ENCODE assay signal across 8 cellular contexts in the genomic region with DNA sequence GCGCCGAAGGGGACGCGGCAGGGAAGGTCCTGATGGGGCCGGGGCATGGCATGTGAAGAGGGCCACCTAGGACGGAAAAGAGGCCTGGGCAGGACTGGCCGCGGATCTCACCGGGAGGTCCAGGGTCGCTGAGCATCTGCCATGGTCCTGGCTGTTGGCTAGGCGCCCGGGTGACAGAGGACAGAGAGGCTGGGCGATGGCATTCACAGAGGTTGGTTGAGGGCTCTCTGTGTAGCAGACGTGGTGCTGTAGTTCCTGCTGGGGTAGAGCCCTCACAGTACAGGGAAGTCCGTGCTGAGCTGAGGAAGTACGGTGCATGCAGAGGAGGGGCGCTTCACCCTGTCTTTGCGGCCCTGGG. TPM values are rescaled to one million over a fixed set of nuclear protein-coding genes. Genes with fewer than 3 reads are reported as not detected.
A peak's percentile ranks its signal among the peaks of the same experiment; 100 is the strongest.
DNase-seq lines count a peak whose midpoint lies in the region; ATAC-seq and TF ChIP-seq lines count a peak whose summit lies in the region.

No MANE protein-coding gene starts in this region.

- peak overlapping the region; percentile 88 for H3K27ac Mint-ChIP-seq in stimulated activated naive CD8-positive, alpha-beta T cell treated with anti-CD3 and anti-CD28 coated beads, Interleukin-15, Interleukin-2, amounts not matched to agents 100 ng/mL and 50 ng/mL, for 24 hours

- peak in 4 of 6 experiments; percentile 27 to 60 (median 38) for DNase-seq in stimulated activated naive CD4-positive, alpha-beta T cell (lab: John Stamatoyannopoulos, UW)
- no peak for DNase-seq in stimulated activated naive CD4-positive, alpha-beta T cell treated with Interleukin-2 at 50 U/mL for 16 hours (lab: John Stamatoyannopoulos, UW)
- DNase-seq in T follicular helper cell (ENCODE audit: low read depth) (peak; percentile 18), cerebellar cortex (ENCODE audit: low spot score) (peak; percentile 66), KG1 (lab: John Stamatoyannopoulos, UW) (no peak)

- H3K36me3 ChIP-seq in liver (ENCODE audit: control insufficient read depth in 4 of 4, insufficient read depth in 3 of 4, low read depth in 1 of 4, low read length in 3 of 4), result peaks cover 0 to 9% (median 2%) of the 10 kb centered on the region in 4 donors

- H3K9me3 Mint-ChIP-seq in stimulated activated naive CD8-positive, alpha-beta T cell treated with anti-CD3 and anti-CD28 coated beads, Interleukin-15, Interleukin-2, amounts not matched to agents 100 ng/mL and 50 ng/mL, for 24 hours, result no peaks in the 10 kb centered on the region

- H3K4me3 ChIP-seq in liver (ENCODE audit: low read depth in 1 of 3, low read length in 3 of 3), result peak overlapping the region; percentile 12 to 61 (median 39)

- WGBS in liver, result 7% methylated on average over 18 of the region's 18 CpGs

- no peak overlapping the region for H3K9ac ChIP-seq in liver (ENCODE audit: low read depth in 1 of 2, low read length in 2 of 2)

- peaks cover 49% of the 10 kb centered on the region for H3K4me1 Mint-ChIP-seq in stimulated activated naive CD8-positive, alpha-beta T cell treated with anti-CD3 and anti-CD28 coated beads, Interleukin-15, Interleukin-2, amounts not matched to agents 100 ng/mL and 50 ng/mL, for 24 hours (ENCODE audit: low read depth)

- H3K27me3 ChIP-seq in liver (ENCODE audit: control insufficient read depth in 4 of 4, insufficient read depth in 4 of 4, low read length in 3 of 4), result no peaks in the 10 kb centered on the region

- peak overlapping the region; percentile 95 for H3K4me3 Mint-ChIP-seq in stimulated activated naive CD8-positive, alpha-beta T cell treated with anti-CD3 and anti-CD28 coated beads, Interleukin-15, Interleukin-2, amounts not matched to agents 100 ng/mL and 50 ng/mL, for 24 hours

- H3K9me3 ChIP-seq in liver (ENCODE audit: control insufficient read depth in 4 of 4, low read length in 3 of 4), result no peaks in the 10 kb centered on the region

- H3K27me3 Mint-ChIP-seq in stimulated activated naive CD8-positive, alpha-beta T cell treated with anti-CD3 and anti-CD28 coated beads, Interleukin-15, Interleukin-2, amounts not matched to agents 100 ng/mL and 50 ng/mL, for 24 hours, result no peaks in the 10 kb centered on the region

- H3K4me1 ChIP-seq in liver (ENCODE audit: control insufficient read depth in 4 of 4, insufficient read depth in 4 of 4, low read length in 3 of 4), result peaks cover 2 to 10% (median 5%) of the 10 kb centered on the region in 4 donors

- no peak for TF ChIP-seq RAD21 in liver (IDR thresholded peaks at IDR 0.05)

- ATAC-seq in HG03457 (IDR thresholded peaks at IDR 0.05; ENCODE audit: unreplicated experiment), result peak; percentile 0

- peak overlapping the region in 1 of 2 donors; percentile 25 for H3K27ac ChIP-seq in liver (ENCODE audit: low read depth in 1 of 2, low read length in 2 of 2)

- H3K36me3 Mint-ChIP-seq in stimulated activated naive CD8-positive, alpha-beta T cell treated with anti-CD3 and anti-CD28 coated beads, Interleukin-15, Interleukin-2, amounts not matched to agents 100 ng/mL and 50 ng/mL, for 24 hours (ENCODE audit: low read depth), result peaks cover 32% of the 10 kb centered on the region

- TF ChIP-seq CTCF in liver (IDR thresholded peaks at IDR 0.05; ENCODE audit: low read depth, low read length, missing input control), result no peak

TF ChIP-seq in liver, 16 proteins besides CTCF, POLR2A, EP300 and RAD21:
- TF ChIP-seq, protein P1, sequence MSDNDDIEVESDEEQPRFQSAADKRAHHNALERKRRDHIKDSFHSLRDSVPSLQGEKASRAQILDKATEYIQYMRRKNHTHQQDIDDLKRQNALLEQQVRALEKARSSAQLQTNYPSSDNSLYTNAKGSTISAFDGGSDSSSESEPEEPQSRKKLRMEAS (IDR thresholded peaks at IDR 0.05), result no peak
TF ChIP-seq in liver: peak in this region for 0.

RNA-seq across cellular contexts. Expression of gene PCYOX1L, which starts 0.4 kb away (rescaled TPM):
- 1 to 10 TPM; 1.1 to 4.4 TPM for total RNA-seq in liver
- 1 to 10 TPM in 1 of 2 donors, under 1 TPM in 1; 0.47 to 1.2 TPM for polyA plus RNA-seq in liver

RNA-seq across cellular contexts. Expression of gene GRPEL2, which starts 13.0 kb away (rescaled TPM):
- total RNA-seq in liver, result 1 to 10 TPM; 6.5 to 9.5 TPM
- polyA plus RNA-seq in liver, result 1 to 10 TPM; 2.5 to 3.0 TPM

RNA-seq across cellular contexts. Expression of gene IL17B, which starts 20.8 kb away (rescaled TPM):
- not detected for total RNA-seq in liver
- polyA plus RNA-seq in liver, result not detected

Comparison
In these comparisons a context has a peak if more than half of its experiments do, and no peak if none do; other contexts are left out.
1. DNase-seq: peak in stimulated activated naive CD4-positive, alpha-beta T cell (4 of 6), T follicular helper cell (single experiment) and cerebellar cortex (single experiment); none in stimulated activated naive CD4-positive, alpha-beta T cell treated with Interleukin-2 at 50 U/mL for 16 hours (single experiment) and KG1 (single experiment).